1 cellular context compared by ENCODE assay signal in genomic region chr1:221962385-221962784, GRCh38.
TF ChIP-seq lines count a peak whose summit lies in the region.

No MANE protein-coding gene starts in this region.

TF ChIP-seq in K562, 482 proteins besides CTCF, POLR2A, EP300 and RAD21 (continued from another document and continues in another):
- TF ChIP-seq SMARCC2 (IDR thresholded peaks at IDR 0.05; ENCODE audit: low read depth) (no peak), ESRRB (CRISPR knock-in tag; IDR thresholded peaks at IDR 0.05; ENCODE audit: borderline replicate concordance) (peak; percentile 84; the same call in 1 of the 2 replicates), THRAP3 (IDR thresholded peaks at IDR 0.05; ENCODE audit: borderline replicate concordance) (no peak), NFIX (CRISPR knock-in tag; IDR thresholded peaks at IDR 0.05; ENCODE audit: low read depth) (peak; percentile 61), RBM39 (optimal IDR thresholded peaks at IDR 0.05; ENCODE audit: low read depth, low read length) (no peak), ZNF76 (CRISPR knock-in tag; IDR thresholded peaks at IDR 0.05; ENCODE audit: borderline replicate concordance) (peak; percentile 97), FOXA1 (IDR thresholded peaks at IDR 0.05; ENCODE audit: borderline replicate concordance) (no peak), ZNF766 (CRISPR knock-in tag; conservative IDR thresholded peaks at IDR 0.05) (peak; percentile 94), TEAD2 (tag; IDR thresholded peaks at IDR 0.05) (peak; percentile 87), CCAR2 (IDR thresholded peaks at IDR 0.05; ENCODE audit: low read depth, low read length) (no peak), CBX3 (IDR thresholded peaks at IDR 0.05; ENCODE audit: borderline replicate concordance in 1 of 2, low read length in 2 of 2) (no peak), KLF6 (CRISPR knock-in tag; IDR thresholded peaks at IDR 0.05; ENCODE audit: borderline replicate concordance) (peak; percentile 99), PRPF4 (IDR thresholded peaks at IDR 0.05; ENCODE audit: insufficient read depth, low read depth, low read length, poor library complexity, severe bottlenecking) (no peak), BMI1 (IDR thresholded peaks at IDR 0.05; ENCODE audit: low read length) (no peak), ZNF696 (CRISPR knock-in tag; conservative IDR thresholded peaks at IDR 0.05) (no peak; the same call in 1 of the 2 replicates), MBD1 (CRISPR knock-in tag; IDR thresholded peaks at IDR 0.05) (peak; percentile 92), ZNF75A (CRISPR knock-in tag; IDR thresholded peaks at IDR 0.05) (peak; percentile 88), ZNF778 (CRISPR knock-in tag; IDR thresholded peaks at IDR 0.05) (no peak), MYC (IDR thresholded peaks at IDR 0.05; ENCODE audit: low read depth, low read length) (no peak), MYC (CRISPR knock-in tag; IDR thresholded peaks at IDR 0.05; ENCODE audit: borderline replicate concordance, low read depth) (peak; percentile 86; the same call in 1 of the 2 replicates), YBX1 (IDR thresholded peaks at IDR 0.05) (no peak), ETV6 (IDR thresholded peaks at IDR 0.05; ENCODE audit: borderline replicate concordance in 1 of 2, low read depth in 2 of 2, low read length in 1 of 2) (no peak), ETV6 (CRISPR knock-in tag; IDR thresholded peaks at IDR 0.05; ENCODE audit: borderline replicate concordance) (no peak), ELK3 (CRISPR knock-in tag; IDR thresholded peaks at IDR 0.05) (peak; percentile 96), FOXO4 (CRISPR knock-in tag; IDR thresholded peaks at IDR 0.05) (peak; percentile 95), MED1 (CRISPR knock-in tag; IDR thresholded peaks at IDR 0.05; ENCODE audit: borderline replicate concordance) (no peak), XRCC5 (IDR thresholded peaks at IDR 0.05; ENCODE audit: low read depth, low read length) (no peak), ARID3A (IDR thresholded peaks at IDR 0.05; ENCODE audit: borderline replicate concordance, low read depth, low read length) (no peak), GMEB1 (CRISPR knock-in tag; IDR thresholded peaks at IDR 0.05) (peak; percentile 69), ELF4 (CRISPR knock-in tag; IDR thresholded peaks at IDR 0.05) (peak; percentile 78; the same call in 1 of the 2 replicates), CHD4 (IDR thresholded peaks at IDR 0.05; ENCODE audit: insufficient read depth, insufficient replicate concordance, low read depth, low read length, poor library complexity, severe bottlenecking) (no peak), HMG20A (CRISPR knock-in tag; conservative IDR thresholded peaks at IDR 0.05) (peak; percentile 94), ZMIZ1 (IDR thresholded peaks at IDR 0.05; ENCODE audit: low read depth in 2 of 2, low read length in 2 of 2) (no peak), SMAD4 (CRISPR knock-in tag; conservative IDR thresholded peaks at IDR 0.05) (peak; percentile 99), ZNF584 (CRISPR knock-in tag; IDR thresholded peaks at IDR 0.05; ENCODE audit: low read depth) (peak; percentile 98), EWSR1 (IDR thresholded peaks at IDR 0.05; ENCODE audit: borderline replicate concordance, low read depth, partially characterized antibody) (no peak), ZNF699 (CRISPR knock-in tag; IDR thresholded peaks at IDR 0.05; ENCODE audit: insufficient replicate concordance) (no peak), ZNF23 (CRISPR knock-in tag; IDR thresholded peaks at IDR 0.05) (peak; percentile 98), LEF1 (IDR thresholded peaks at IDR 0.05) (no peak), MECOM (CRISPR knock-in tag; IDR thresholded peaks at IDR 0.05) (peak; percentile 98), ZNF212 (CRISPR knock-in tag; IDR thresholded peaks at IDR 0.05) (peak; percentile 90; the same call in 1 of the 2 replicates), PPARD (CRISPR knock-in tag; IDR thresholded peaks at IDR 0.05) (peak; percentile 89; the same call in 1 of the 2 replicates), ZNF57 (CRISPR knock-in tag; IDR thresholded peaks at IDR 0.05) (0 out of 2 replicates have a peak, but pooled peaks have one; percentile 39), ZNF134 (CRISPR knock-in tag; conservative IDR thresholded peaks at IDR 0.05) (peak; percentile 84), ZNF175 (CRISPR knock-in tag; IDR thresholded peaks at IDR 0.05; ENCODE audit: low read depth) (peak; percentile 99), RBM14 (IDR thresholded peaks at IDR 0.05; ENCODE audit: borderline replicate concordance, insufficient read depth, low read depth, low read length) (no peak), ZFP1 (CRISPR knock-in tag; IDR thresholded peaks at IDR 0.05) (peak; percentile 94), ZNF133 (CRISPR knock-in tag; IDR thresholded peaks at IDR 0.05) (0 out of 2 replicates have a peak, but pooled peaks have one; percentile 48), CBFB (CRISPR knock-in tag; IDR thresholded peaks at IDR 0.05) (no peak), HOXB6 (CRISPR knock-in tag; IDR thresholded peaks at IDR 0.05; ENCODE audit: borderline replicate concordance) (peak; percentile 82; the same call in 1 of the 2 replicates), CAMTA2 (CRISPR knock-in tag; conservative IDR thresholded peaks at IDR 0.05) (0 out of 2 replicates have a peak, but pooled peaks have one; percentile 37)
- TF ChIP-seq, protein P1, sequence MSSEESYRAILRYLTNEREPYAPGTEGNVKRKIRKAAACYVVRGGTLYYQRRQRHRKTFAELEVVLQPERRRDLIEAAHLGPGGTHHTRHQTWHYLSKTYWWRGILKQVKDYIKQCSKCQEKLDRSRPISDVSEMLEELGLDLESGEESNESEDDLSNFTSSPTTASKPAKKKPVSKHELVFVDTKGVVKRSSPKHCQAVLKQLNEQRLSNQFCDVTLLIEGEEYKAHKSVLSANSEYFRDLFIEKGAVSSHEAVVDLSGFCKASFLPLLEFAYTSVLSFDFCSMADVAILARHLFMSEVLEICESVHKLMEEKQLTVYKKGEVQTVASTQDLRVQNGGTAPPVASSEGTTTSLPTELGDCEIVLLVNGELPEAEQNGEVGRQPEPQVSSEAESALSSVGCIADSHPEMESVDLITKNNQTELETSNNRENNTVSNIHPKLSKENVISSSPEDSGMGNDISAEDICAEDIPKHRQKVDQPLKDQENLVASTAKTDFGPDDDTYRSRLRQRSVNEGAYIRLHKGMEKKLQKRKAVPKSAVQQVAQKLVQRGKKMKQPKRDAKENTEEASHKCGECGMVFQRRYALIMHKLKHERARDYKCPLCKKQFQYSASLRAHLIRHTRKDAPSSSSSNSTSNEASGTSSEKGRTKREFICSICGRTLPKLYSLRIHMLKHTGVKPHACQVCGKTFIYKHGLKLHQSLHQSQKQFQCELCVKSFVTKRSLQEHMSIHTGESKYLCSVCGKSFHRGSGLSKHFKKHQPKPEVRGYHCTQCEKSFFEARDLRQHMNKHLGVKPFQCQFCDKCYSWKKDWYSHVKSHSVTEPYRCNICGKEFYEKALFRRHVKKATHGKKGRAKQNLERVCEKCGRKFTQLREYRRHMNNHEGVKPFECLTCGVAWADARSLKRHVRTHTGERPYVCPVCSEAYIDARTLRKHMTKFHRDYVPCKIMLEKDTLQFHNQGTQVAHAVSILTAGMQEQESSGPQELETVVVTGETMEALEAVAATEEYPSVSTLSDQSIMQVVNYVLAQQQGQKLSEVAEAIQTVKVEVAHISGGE (CRISPR knock-in tag; IDR thresholded peaks at IDR 0.05): peak in 1 of 3 experiments; percentile 79; a peak in 2 of 6 replicates
- TF ChIP-seq, protein P2, sequence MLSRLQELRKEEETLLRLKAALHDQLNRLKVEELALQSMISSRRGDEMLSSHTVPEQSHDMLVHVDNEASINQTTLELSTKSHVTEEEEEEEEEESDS (CRISPR knock-in tag; IDR thresholded peaks at IDR 0.05): peak; percentile 39; the same call in 1 of the 2 replicates
- TF ChIP-seq, protein P3, sequence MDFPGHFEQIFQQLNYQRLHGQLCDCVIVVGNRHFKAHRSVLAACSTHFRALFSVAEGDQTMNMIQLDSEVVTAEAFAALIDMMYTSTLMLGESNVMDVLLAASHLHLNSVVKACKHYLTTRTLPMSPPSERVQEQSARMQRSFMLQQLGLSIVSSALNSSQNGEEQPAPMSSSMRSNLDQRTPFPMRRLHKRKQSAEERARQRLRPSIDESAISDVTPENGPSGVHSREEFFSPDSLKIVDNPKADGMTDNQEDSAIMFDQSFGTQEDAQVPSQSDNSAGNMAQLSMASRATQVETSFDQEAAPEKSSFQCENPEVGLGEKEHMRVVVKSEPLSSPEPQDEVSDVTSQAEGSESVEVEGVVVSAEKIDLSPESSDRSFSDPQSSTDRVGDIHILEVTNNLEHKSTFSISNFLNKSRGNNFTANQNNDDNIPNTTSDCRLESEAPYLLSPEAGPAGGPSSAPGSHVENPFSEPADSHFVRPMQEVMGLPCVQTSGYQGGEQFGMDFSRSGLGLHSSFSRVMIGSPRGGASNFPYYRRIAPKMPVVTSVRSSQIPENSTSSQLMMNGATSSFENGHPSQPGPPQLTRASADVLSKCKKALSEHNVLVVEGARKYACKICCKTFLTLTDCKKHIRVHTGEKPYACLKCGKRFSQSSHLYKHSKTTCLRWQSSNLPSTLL (IDR thresholded peaks at IDR 0.05): no peak
